ENCODE assay signal across 2 cellular contexts in the genomic region with DNA sequence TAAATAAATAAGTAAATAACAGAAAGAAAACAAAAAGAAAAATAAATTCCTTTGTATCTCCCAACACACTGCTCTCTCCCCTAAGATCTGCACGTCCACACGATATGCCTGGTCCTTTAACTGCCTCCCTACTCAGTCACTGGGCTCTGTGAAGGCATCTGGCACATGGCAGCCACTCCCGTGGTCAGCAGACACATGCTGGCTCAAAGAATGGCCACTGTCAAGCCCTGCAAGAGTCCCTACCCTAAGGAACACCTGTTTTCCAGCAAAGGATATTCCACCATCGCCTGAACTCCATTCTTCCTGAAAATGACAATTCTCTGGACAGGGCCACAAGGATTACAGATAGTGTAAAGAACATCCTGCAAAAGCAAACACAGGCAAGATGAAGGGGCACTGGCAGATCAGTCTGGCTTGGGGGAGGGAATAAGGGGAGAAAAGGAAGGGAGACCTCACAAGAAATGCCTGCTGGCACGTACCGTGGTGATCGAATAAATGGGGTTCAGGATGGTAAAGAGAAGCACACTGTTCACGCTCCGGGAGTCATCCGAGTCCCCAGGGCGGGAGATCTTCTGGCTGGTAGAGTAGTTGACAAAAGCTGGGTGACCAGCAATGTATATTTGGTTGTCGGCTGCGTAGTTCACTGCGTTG.
TF ChIP-seq lines count a peak whose summit lies in the region.

No MANE protein-coding gene starts in this region.

TF ChIP-seq in WTC11, 78 proteins besides CTCF, POLR2A, EP300 and RAD21:
- no peak for TF ChIP-seq FOXK1 (CRISPR knock-in tag; IDR thresholded peaks at IDR 0.05)
- no peak for TF ChIP-seq SOX15 (CRISPR knock-in tag; IDR thresholded peaks at IDR 0.05)
- TF ChIP-seq SMAD4 (CRISPR knock-in tag; IDR thresholded peaks at IDR 0.05), result no peak
- TF ChIP-seq ZNF138 (CRISPR knock-in tag; conservative IDR thresholded peaks at IDR 0.05), result no peak
- no peak for TF ChIP-seq CBFB (CRISPR knock-in tag; IDR thresholded peaks at IDR 0.05; ENCODE audit: low read depth)
- TF ChIP-seq, protein P1, sequence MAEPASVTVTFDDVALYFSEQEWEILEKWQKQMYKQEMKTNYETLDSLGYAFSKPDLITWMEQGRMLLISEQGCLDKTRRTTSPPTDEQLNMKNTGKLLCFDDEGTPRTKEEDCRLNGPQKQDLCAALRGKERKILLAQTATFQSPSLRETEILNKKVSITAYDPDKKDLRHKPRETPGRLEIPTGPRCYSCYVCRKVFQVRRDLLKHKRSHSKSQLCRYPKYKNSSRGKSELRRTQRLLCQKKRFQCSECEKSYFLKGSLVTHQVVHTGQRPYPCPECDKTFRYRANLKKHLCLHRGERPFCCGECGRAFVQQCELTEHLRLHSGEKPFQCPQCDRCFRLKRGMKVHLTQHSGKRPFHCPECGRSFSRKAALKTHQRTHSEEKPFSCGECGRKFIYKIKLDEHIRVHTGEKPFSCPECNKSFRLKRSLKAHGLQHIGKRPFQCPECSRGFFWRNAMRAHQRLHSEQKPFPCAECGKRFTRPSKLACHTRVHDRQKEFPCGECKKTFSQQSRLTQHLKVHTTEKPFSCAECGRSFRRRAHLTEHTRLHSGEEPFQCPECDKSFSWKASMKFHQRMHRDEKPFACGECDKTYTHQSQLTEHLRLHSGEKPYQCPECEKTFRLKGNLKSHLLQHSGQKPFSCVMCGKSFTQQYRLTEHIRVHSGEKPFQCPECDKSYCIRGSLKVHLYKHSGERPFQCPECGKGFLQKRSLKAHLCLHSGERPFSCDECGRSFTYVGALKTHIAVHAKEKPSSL (CRISPR knock-in tag; conservative IDR thresholded peaks at IDR 0.05), result no peak
- TF ChIP-seq, protein P2, sequence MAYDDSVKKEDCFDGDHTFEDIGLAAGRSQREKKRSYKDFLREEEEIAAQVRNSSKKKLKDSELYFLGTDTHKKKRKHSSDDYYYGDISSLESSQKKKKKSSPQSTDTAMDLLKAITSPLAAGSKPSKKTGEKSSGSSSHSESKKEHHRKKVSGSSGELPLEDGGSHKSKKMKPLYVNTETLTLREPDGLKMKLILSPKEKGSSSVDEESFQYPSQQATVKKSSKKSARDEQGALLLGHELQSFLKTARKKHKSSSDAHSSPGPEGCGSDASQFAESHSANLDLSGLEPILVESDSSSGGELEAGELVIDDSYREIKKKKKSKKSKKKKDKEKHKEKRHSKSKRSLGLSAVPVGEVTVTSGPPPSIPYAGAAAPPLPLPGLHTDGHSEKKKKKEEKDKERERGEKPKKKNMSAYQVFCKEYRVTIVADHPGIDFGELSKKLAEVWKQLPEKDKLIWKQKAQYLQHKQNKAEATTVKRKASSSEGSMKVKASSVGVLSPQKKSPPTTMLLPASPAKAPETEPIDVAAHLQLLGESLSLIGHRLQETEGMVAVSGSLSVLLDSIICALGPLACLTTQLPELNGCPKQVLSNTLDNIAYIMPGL (CRISPR knock-in tag; IDR thresholded peaks at IDR 0.05), result no peak
- TF ChIP-seq, protein P3, sequence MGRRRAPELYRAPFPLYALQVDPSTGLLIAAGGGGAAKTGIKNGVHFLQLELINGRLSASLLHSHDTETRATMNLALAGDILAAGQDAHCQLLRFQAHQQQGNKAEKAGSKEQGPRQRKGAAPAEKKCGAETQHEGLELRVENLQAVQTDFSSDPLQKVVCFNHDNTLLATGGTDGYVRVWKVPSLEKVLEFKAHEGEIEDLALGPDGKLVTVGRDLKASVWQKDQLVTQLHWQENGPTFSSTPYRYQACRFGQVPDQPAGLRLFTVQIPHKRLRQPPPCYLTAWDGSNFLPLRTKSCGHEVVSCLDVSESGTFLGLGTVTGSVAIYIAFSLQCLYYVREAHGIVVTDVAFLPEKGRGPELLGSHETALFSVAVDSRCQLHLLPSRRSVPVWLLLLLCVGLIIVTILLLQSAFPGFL (CRISPR knock-in tag; IDR thresholded peaks at IDR 0.05; ENCODE audit: borderline replicate concordance), result no peak
- no peak for TF ChIP-seq ZNF219 (CRISPR knock-in tag; IDR thresholded peaks at IDR 0.05; ENCODE audit: borderline replicate concordance)
- TF ChIP-seq, protein P4, sequence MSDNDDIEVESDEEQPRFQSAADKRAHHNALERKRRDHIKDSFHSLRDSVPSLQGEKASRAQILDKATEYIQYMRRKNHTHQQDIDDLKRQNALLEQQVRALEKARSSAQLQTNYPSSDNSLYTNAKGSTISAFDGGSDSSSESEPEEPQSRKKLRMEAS (CRISPR knock-in tag; IDR thresholded peaks at IDR 0.05), result no peak
- no peak for TF ChIP-seq IRF2 (CRISPR knock-in tag; IDR thresholded peaks at IDR 0.05; ENCODE audit: borderline replicate concordance, low read depth)
- no peak for TF ChIP-seq NFE2L1 (CRISPR knock-in tag; IDR thresholded peaks at IDR 0.05)

TF ChIP-seq in HepG2, 621 proteins besides CTCF, POLR2A, EP300 and RAD21:
- TF ChIP-seq PAF1 (CRISPR knock-in tag; IDR thresholded peaks at IDR 0.05), result peak; percentile 61; the same call in 1 of the 2 replicates
- peak; percentile 40 for TF ChIP-seq RBM22 (optimal IDR thresholded peaks at IDR 0.05; ENCODE audit: low read length)
- no peak for TF ChIP-seq GATAD2A (CRISPR knock-in tag; IDR thresholded peaks at IDR 0.05)
- TF ChIP-seq, protein P5, sequence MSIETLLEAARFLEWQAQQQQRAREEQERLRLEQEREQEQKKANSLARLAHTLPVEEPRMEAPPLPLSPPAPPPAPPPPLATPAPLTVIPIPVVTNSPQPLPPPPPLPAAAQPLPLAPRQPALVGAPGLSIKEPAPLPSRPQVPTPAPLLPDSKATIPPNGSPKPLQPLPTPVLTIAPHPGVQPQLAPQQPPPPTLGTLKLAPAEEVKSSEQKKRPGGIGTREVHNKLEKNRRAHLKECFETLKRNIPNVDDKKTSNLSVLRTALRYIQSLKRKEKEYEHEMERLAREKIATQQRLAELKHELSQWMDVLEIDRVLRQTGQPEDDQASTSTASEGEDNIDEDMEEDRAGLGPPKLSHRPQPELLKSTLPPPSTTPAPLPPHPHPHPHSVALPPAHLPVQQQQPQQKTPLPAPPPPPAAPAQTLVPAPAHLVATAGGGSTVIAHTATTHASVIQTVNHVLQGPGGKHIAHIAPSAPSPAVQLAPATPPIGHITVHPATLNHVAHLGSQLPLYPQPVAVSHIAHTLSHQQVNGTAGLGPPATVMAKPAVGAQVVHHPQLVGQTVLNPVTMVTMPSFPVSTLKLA (IDR thresholded peaks at IDR 0.05), result peak; percentile 40; the same call in 1 of the 2 replicates
- TF ChIP-seq, protein P6, sequence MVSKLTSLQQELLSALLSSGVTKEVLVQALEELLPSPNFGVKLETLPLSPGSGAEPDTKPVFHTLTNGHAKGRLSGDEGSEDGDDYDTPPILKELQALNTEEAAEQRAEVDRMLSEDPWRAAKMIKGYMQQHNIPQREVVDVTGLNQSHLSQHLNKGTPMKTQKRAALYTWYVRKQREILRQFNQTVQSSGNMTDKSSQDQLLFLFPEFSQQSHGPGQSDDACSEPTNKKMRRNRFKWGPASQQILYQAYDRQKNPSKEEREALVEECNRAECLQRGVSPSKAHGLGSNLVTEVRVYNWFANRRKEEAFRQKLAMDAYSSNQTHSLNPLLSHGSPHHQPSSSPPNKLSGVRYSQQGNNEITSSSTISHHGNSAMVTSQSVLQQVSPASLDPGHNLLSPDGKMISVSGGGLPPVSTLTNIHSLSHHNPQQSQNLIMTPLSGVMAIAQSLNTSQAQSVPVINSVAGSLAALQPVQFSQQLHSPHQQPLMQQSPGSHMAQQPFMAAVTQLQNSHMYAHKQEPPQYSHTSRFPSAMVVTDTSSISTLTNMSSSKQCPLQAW (CRISPR knock-in tag; IDR thresholded peaks at IDR 0.05), result peak; percentile 26; the same call in 1 of the 2 replicates
- TF ChIP-seq ZNF607 (CRISPR knock-in tag; IDR thresholded peaks at IDR 0.05; ENCODE audit: borderline replicate concordance), result no peak
